14 cellular contexts compared by ENCODE assay signal in genomic region chr7:3493499-3493898, GRCh38.
A peak's percentile ranks its signal among the peaks of the same experiment; 100 is the strongest.
DNase-seq lines count a peak whose midpoint lies in the region; ATAC-seq, FAIRE-seq and TF ChIP-seq lines count a peak whose summit lies in the region.
"Had no signal": no experiment of that assay in that cellular context is flagged by ENCODE, and none has a peak within 500 bp of the region (broad histone marks: within the 10 kb centered on the region; RNA-seq: fewer than 3 reads in every experiment).

No MANE protein-coding gene starts in this region.

- no peaks in the 10 kb centered on the region for H4K20me1 ChIP-seq in mammary epithelial cell (ENCODE audit: insufficient read depth, low read length)

- H3K27ac Mint-ChIP-seq in activated naive CD4-positive, alpha-beta T cell treated with anti-CD3 and anti-CD28 coated beads, Interleukin-2, amount 50 U/mL, for 72 hours: peak overlapping the region in 1 of 2 donors; percentile 33
- H3K27ac Mint-ChIP-seq: activated CD4-positive, alpha-beta T cell treated with anti-CD3 and anti-CD28 coated beads, Interleukin-2, amount 10 ng/mL, durations not matched to agents 24 days and 14 days had no signal

- H3K27me3 ChIP-seq in mammary epithelial cell (ENCODE audit: insufficient read depth, low read length): no peaks in the 10 kb centered on the region
- peaks cover 4% of the 10 kb centered on the region for H3K27me3 ChIP-seq in effector memory CD4-positive, alpha-beta T cell (replicated peaks; ENCODE audit: control insufficient read depth, insufficient read depth, low read length, poor library complexity, severe bottlenecking)
- H3K27me3 ChIP-seq: upper lobe of right lung had no signal

- no peak overlapping the region for H3K27ac ChIP-seq in mammary epithelial cell (ENCODE audit: insufficient read depth, low read depth, low read length)
- H3K27ac ChIP-seq in kidney (ENCODE audit: low read depth in 2 of 2, low read length in 2 of 2): no peak overlapping the region
- no peak overlapping the region for H3K27ac ChIP-seq in effector memory CD4-positive, alpha-beta T cell (ENCODE audit: insufficient read depth, low read length, poor library complexity, severe bottlenecking)
- H3K27ac ChIP-seq: epithelial cell of prostate, upper lobe of right lung had no signal

- H3K4me3 ChIP-seq in mammary epithelial cell (replicated peaks in 1 of 3; ENCODE audit: insufficient read depth in 1 of 3, low read depth in 2 of 3, low read length in 3 of 3) (no peak overlapping the region), kidney (ENCODE audit: low read length in 2 of 2) (no peak overlapping the region)
- H3K4me3 ChIP-seq in effector memory CD4-positive, alpha-beta T cell (ENCODE audit: insufficient read depth, low read depth, low read length, poor library complexity, severe bottlenecking): no peak overlapping the region
- H3K4me3 ChIP-seq: upper lobe of right lung had no signal

- no peaks in the 10 kb centered on the region for H3K79me2 ChIP-seq in mammary epithelial cell (ENCODE audit: insufficient read depth, low read length)

- H3K9ac ChIP-seq in mammary epithelial cell (ENCODE audit: insufficient read depth, low read length) (no peak overlapping the region), kidney (ENCODE audit: low read length in 2 of 2) (no peak overlapping the region)

- H3K4me1 ChIP-seq in mammary epithelial cell (ENCODE audit: insufficient read depth, low read length) (no peaks in the 10 kb centered on the region), kidney (ENCODE audit: control insufficient read depth in 1 of 2, insufficient read depth in 1 of 2, low read depth in 1 of 2, low read length in 2 of 2) (peaks cover 2 to 8% of the 10 kb centered on the region in 2 donors)
- H3K4me1 ChIP-seq in effector memory CD4-positive, alpha-beta T cell (ENCODE audit: control insufficient read depth, insufficient read depth, low read length, poor library complexity, severe bottlenecking): no peaks in the 10 kb centered on the region
- H3K4me1 ChIP-seq: upper lobe of right lung had no signal

- no TSS peak for BruUV-seq in mammary epithelial cell (replicated peaks; lab: Mats Ljungman, UMichigan)

- H3K9me3 Mint-ChIP-seq in activated naive CD4-positive, alpha-beta T cell treated with anti-CD3 and anti-CD28 coated beads, Interleukin-2, amount 50 U/mL, for 72 hours: peaks cover 0 to 2% of the 10 kb centered on the region in 2 donors
- H3K9me3 Mint-ChIP-seq: activated CD4-positive, alpha-beta T cell treated with anti-CD3 and anti-CD28 coated beads, Interleukin-2, amount 10 ng/mL, durations not matched to agents 24 days and 14 days had no signal

- FAIRE-seq in kidney (lab: Jason Lieb, UNC) (peak; percentile 3), urothelium cell line (lab: Jason Lieb, UNC) (peak; percentile 98)

- TF ChIP-seq CTCF in mammary epithelial cell (conservative IDR thresholded peaks at IDR 0.05 in 1 of 2, IDR thresholded peaks at IDR 0.05 in 1 of 2; ENCODE audit: extremely low read depth in 1 of 2, insufficient read depth in 1 of 2, low read depth in 1 of 2, low read length in 2 of 2) (no peak), kidney (IDR thresholded peaks at IDR 0.05; ENCODE audit: borderline replicate concordance, extremely low read depth, insufficient read depth) (no peak)

- H3K36me3 ChIP-seq in mammary epithelial cell (ENCODE audit: insufficient read depth, low read length) (no peaks in the 10 kb centered on the region), kidney (ENCODE audit: control insufficient read depth in 1 of 2, insufficient read depth in 2 of 2, low read length in 2 of 2) (no peaks in the 10 kb centered on the region)
- H3K36me3 ChIP-seq in effector memory CD4-positive, alpha-beta T cell (ENCODE audit: control insufficient read depth, insufficient read depth, low read length): no peaks in the 10 kb centered on the region
- H3K36me3 ChIP-seq: upper lobe of right lung had no signal

- CTCF ChIA-PET in mammary epithelial cell (lab: Charles Lee; ENCODE audit: low non-redundant PET): no interaction called here

- peak; percentile 57 to 62 for ATAC-seq in activated naive CD4-positive, alpha-beta T cell treated with anti-CD3 and anti-CD28 coated beads, Interleukin-2, amount 50 U/mL, for 72 hours
- ATAC-seq in HG03280 (IDR thresholded peaks at IDR 0.05; ENCODE audit: unreplicated experiment): no peak
- no peak for ATAC-seq in Right ventricle myocardium superior (ENCODE audit: poor library complexity)
- ATAC-seq: upper lobe of right lung had no signal

- H3K4me2 ChIP-seq in mammary epithelial cell (ENCODE audit: insufficient read depth, low read depth, low read length): peak overlapping the region; percentile 47

- dilution Hi-C loops in mammary epithelial cell (cut with HindIII; ENCODE audit: low sequenced_read_pairs): no loop called here

- no peaks in the 10 kb centered on the region for H3K36me3 Mint-ChIP-seq in activated naive CD4-positive, alpha-beta T cell treated with anti-CD3 and anti-CD28 coated beads, Interleukin-2, amount 50 U/mL, for 72 hours

- no peak overlapping the region for H2AFZ ChIP-seq in mammary epithelial cell (ENCODE audit: low read depth, low read length)

- intact Hi-C loops in mammary epithelial cell (cut with micrococcal nuclease): no loop called here
- intact Hi-C loops in kidney (cut with DNase I): no loop called here
- intact Hi-C loops in Right ventricle myocardium superior (cut with DNase I): no loop called here

- in situ Hi-C loops in mammary epithelial cell (cut with MboI; ENCODE audit: low sequenced_read_pairs in 2 of 2): no loop called here

- no peaks in the 10 kb centered on the region for H3K9me3 ChIP-seq in mammary epithelial cell (replicated peaks; ENCODE audit: insufficient read depth, low read length)
- no peaks in the 10 kb centered on the region for H3K9me3 ChIP-seq in kidney (ENCODE audit: control insufficient read depth in 1 of 2, low read length in 2 of 2)
- H3K9me3 ChIP-seq in effector memory CD4-positive, alpha-beta T cell (ENCODE audit: control insufficient read depth, low read length): no peaks in the 10 kb centered on the region
- H3K9me3 ChIP-seq: upper lobe of right lung had no signal

- no peak for DNase-seq in activated naive CD4-positive, alpha-beta T cell treated with anti-CD3 and anti-CD28 coated beads, Interleukin-2, amount 50 U/mL, for 72 hours (ENCODE audit: low spot score in 2 of 2)
- no peak for DNase-seq in activated naive CD4-positive, alpha-beta T cell (lab: John Stamatoyannopoulos, UW)
- DNase-seq in mammary epithelial cell: peak; percentile 30
- no peak for DNase-seq in kidney
- peak; percentile 48 for DNase-seq in urothelium cell line (ENCODE audit: low spot score)
- DNase-seq in Right ventricle myocardium superior: no peak
- DNase-seq in effector memory CD4-positive, alpha-beta T cell: no peak
- DNase-seq: activated CD4-positive, alpha-beta T cell treated with anti-CD3 and anti-CD28 coated beads, Interleukin-2, amount 10 ng/mL, durations not matched to agents 24 days and 14 days; activated naive CD4-positive, alpha-beta T cell treated with anti-CD3 and anti-CD28 coated beads, Interleukin-2, amount 50 U/mL, for 16 hours; Karpas-422; NCI-H446 treated with DMSO at 0.1 percent for 48 hours; upper lobe of right lung had no signal

Comparison
In these comparisons a context has a peak if more than half of its experiments do, and no peak if none do; other contexts are left out.
1. ATAC-seq: peak in activated naive CD4-positive, alpha-beta T cell treated with anti-CD3 and anti-CD28 coated beads, Interleukin-2, amount 50 U/mL, for 72 hours (2 of 2); none in HG03280 (single experiment) and Right ventricle myocardium superior (single experiment).
2. DNase-seq: peak in mammary epithelial cell (single experiment) and urothelium cell line (single experiment); none in activated naive CD4-positive, alpha-beta T cell treated with anti-CD3 and anti-CD28 coated beads, Interleukin-2, amount 50 U/mL, for 72 hours (0 of 2), activated naive CD4-positive, alpha-beta T cell (0 of 4), kidney (single experiment), Right ventricle myocardium superior (single experiment) and effector memory CD4-positive, alpha-beta T cell (0 of 3).